In genomic region chr22:46587067-46587471, GRCh38 we compare ENCODE assay signal across 9 cellular contexts. TPM values are rescaled to one million over a fixed set of nuclear protein-coding genes. Genes with fewer than 3 reads are reported as not detected.
DNase-seq lines count a peak whose midpoint lies in the region; ATAC-seq and TF ChIP-seq lines count a peak whose summit lies in the region.
"Had no signal": no experiment of that assay in that cellular context is flagged by ENCODE, and none has a peak within 500 bp of the region (broad histone marks: within the 10 kb centered on the region; RNA-seq: fewer than 3 reads in every experiment).

No MANE protein-coding gene starts in this region.

- TF ChIP-seq CTCF in GM10248 (IDR thresholded peaks at IDR 0.05; ENCODE audit: control extremely low read depth, extremely low read depth, low read depth, missing control alignments) = no peak

- peak overlapping the region; percentile 88 for H3K27ac ChIP-seq in KOPT-K1 (ENCODE audit: low read depth, low read length, poor library complexity, severe bottlenecking)
- H3K27ac ChIP-seq: PC-9 had no signal

- H3K36me3 ChIP-seq in KOPT-K1 (ENCODE audit: insufficient read depth, low read length) = peaks cover 5% of the 10 kb centered on the region; the same call in 1 of the 2 replicates

- CTCF ChIA-PET in GM10248 (lab: Yijun Ruan, JAX) = interaction anchor here (2.0 kb wide), 1 partner anchor 23 kb away, joined by 9 read pairs; no protein-coding TSS in a partner anchor

- POLR2A ChIA-PET in GM10248 (lab: Yijun Ruan, JAX) = no interaction called here

- ATAC-seq in GM19455 (IDR thresholded peaks at IDR 0.05; ENCODE audit: unreplicated experiment) (peak; percentile 52), left ventricle myocardium superior (no peak), GM18909 (IDR thresholded peaks at IDR 0.05; ENCODE audit: poor library complexity, unreplicated experiment) (no peak)

- no peaks in the 10 kb centered on the region for H3K9me3 ChIP-seq in KOPT-K1 (ENCODE audit: insufficient read depth, low read length, poor library complexity, severe bottlenecking)

- DNase-seq in GM10248 (ENCODE audit: extremely low spot score) (peak; percentile 85), left ventricle myocardium superior (peak; percentile 20), NCI-H1105 treated with DMSO at 0.1 percent for 48 hours (lab: John Stamatoyannopoulos, UW) (no peak), HuH-7 (ENCODE audit: low spot score) (no peak)
- no peak for DNase-seq in stimulated activated CD4-positive, alpha-beta T cell treated with anti-CD3 and anti-CD28 coated beads, Interleukin-2, amount 100 ng/mL, for 24 hours
- DNase-seq: PC-9 had no signal

- intact Hi-C loops in left ventricle myocardium superior (cut with micrococcal nuclease) = no loop called here

RNA-seq across cellular contexts. Expression of gene GRAMD4, which starts 33.1 kb away (rescaled TPM):
- 94.0 TPM for total RNA-seq in left ventricle myocardium superior

RNA-seq across cellular contexts. Expression of gene CELSR1, which starts 49.6 kb away (rescaled TPM):
- total RNA-seq in left ventricle myocardium superior = 9.7 TPM

Comparison
In these comparisons a context has a peak if more than half of its experiments do, and no peak if none do; other contexts are left out.
1. DNase-seq: peak in GM10248 (single experiment) and left ventricle myocardium superior (single experiment); none in NCI-H1105 treated with DMSO at 0.1 percent for 48 hours (single experiment), stimulated activated CD4-positive, alpha-beta T cell treated with anti-CD3 and anti-CD28 coated beads, Interleukin-2, amount 100 ng/mL, for 24 hours (0 of 2) and HuH-7 (single experiment).